9 cellular contexts compared by ENCODE assay signal in genomic region chr16:81738831-81739496, GRCh38. TPM values are rescaled to one million over a fixed set of nuclear protein-coding genes. Genes with fewer than 3 reads are reported as not detected.
DNase-seq lines count a peak whose midpoint lies in the region; ATAC-seq and TF ChIP-seq lines count a peak whose summit lies in the region.
"Had no signal": no experiment of that assay in that cellular context is flagged by ENCODE, and none has a peak within 500 bp of the region (broad histone marks: within the 10 kb centered on the region; RNA-seq: fewer than 3 reads in every experiment).

No MANE protein-coding gene starts in this region.

- intact Hi-C loops in left ventricle myocardium inferior (cut with micrococcal nuclease), result loop anchor here (10.0 kb wide), 2 partner anchors 534 to 704 kb away; partner anchors contain the start of gene ATMIN

- H3K4me1 Mint-ChIP-seq in endothelial cell (ENCODE audit: unreplicated experiment), result peaks cover 13% of the 10 kb centered on the region

- no peaks in the 10 kb centered on the region for H3K36me3 Mint-ChIP-seq in endothelial cell (ENCODE audit: low read depth, unreplicated experiment)

- no peaks in the 10 kb centered on the region for H3K9me3 Mint-ChIP-seq in endothelial cell (ENCODE audit: unreplicated experiment)

- no peak for TF ChIP-seq EP300 in upper lobe of left lung (IDR thresholded peaks at IDR 0.05)

- H3K9me3 ChIP-seq in left ventricle myocardium inferior (replicated peaks) (no peaks in the 10 kb centered on the region), upper lobe of left lung (no peaks in the 10 kb centered on the region)

- no peaks in the 10 kb centered on the region for H3K27me3 Mint-ChIP-seq in endothelial cell (ENCODE audit: unreplicated experiment)

- H3K27ac ChIP-seq in left ventricle myocardium inferior (replicated peaks), result no peak overlapping the region
- peak overlapping the region in 3 of 4 donors; percentile 11 to 80 (median 61) for H3K27ac ChIP-seq in upper lobe of left lung
- H3K27ac ChIP-seq: 22Rv1 had no signal

- H3K36me3 ChIP-seq in left ventricle myocardium inferior (no peaks in the 10 kb centered on the region), upper lobe of left lung (no peaks in the 10 kb centered on the region)

- H3K4me1 ChIP-seq in left ventricle myocardium inferior (peaks cover 10% of the 10 kb centered on the region), upper lobe of left lung (peaks cover 6 to 15% (median 11%) of the 10 kb centered on the region in 4 donors)

- H3K27ac Mint-ChIP-seq in endothelial cell (ENCODE audit: unreplicated experiment), result no peak overlapping the region

- no peak for TF ChIP-seq POLR2A in upper lobe of left lung (IDR thresholded peaks at IDR 0.05)

- peak; percentile 68 to 76 for ATAC-seq in upper lobe of left lung (ENCODE audit: low FRiP score in 2 of 2)
- ATAC-seq in GM18498 (IDR thresholded peaks at IDR 0.05; ENCODE audit: unreplicated experiment), result no peak

- DNase-seq in DMS 273 (lab: John Stamatoyannopoulos, UW; ENCODE audit: unreplicated experiment), result peak; percentile 50
- DNase-seq in DMS 273 treated with DMSO at 0.1 percent for 48 hours (lab: John Stamatoyannopoulos, UW), result no peak
- peak; percentile 96 for DNase-seq in NOMO-1 treated with dmso at 0.1 percent for 144 hours (lab: John Stamatoyannopoulos, UW; ENCODE audit: unreplicated experiment)
- DNase-seq in left ventricle myocardium inferior, result peak; percentile 53
- peak; percentile 79 to 84 for DNase-seq in upper lobe of left lung
- DNase-seq in NCI-H2029 (lab: John Stamatoyannopoulos, UW), result no peak
- DNase-seq in endothelial cell (ENCODE audit: low spot score), result no peak

- no peak for TF ChIP-seq CTCF in left ventricle myocardium inferior (IDR thresholded peaks at IDR 0.05; ENCODE audit: borderline replicate concordance)
- no peak for TF ChIP-seq CTCF in upper lobe of left lung (IDR thresholded peaks at IDR 0.05)
- TF ChIP-seq CTCF in endothelial cell (IDR thresholded peaks at IDR 0.05; ENCODE audit: unreplicated experiment), result no peak

- H3K4me3 Mint-ChIP-seq in endothelial cell (ENCODE audit: unreplicated experiment), result no peak overlapping the region

- 64 to 72% methylated on average over 10 to 13 of the region's 18 CpGs for WGBS in upper lobe of left lung, 2 donors

- H3K27me3 ChIP-seq in left ventricle myocardium inferior (ENCODE audit: low read depth) (no peaks in the 10 kb centered on the region), upper lobe of left lung (no peaks in the 10 kb centered on the region)

- no peak overlapping the region for H3K4me3 ChIP-seq in left ventricle myocardium inferior
- H3K4me3 ChIP-seq in upper lobe of left lung, result no peak overlapping the region

RNA-seq across cellular contexts. Expression of gene PLCG2, which starts 40.1 kb away (rescaled TPM):
- total RNA-seq in left ventricle myocardium inferior, result 5.6 TPM
- total RNA-seq in upper lobe of left lung, result 10 to 100 TPM; 13.8 to 85.9 (median 35.1) TPM
- total RNA-seq in endothelial cell (ENCODE audit: unreplicated experiment), result 103 TPM

Comparison
In these comparisons a context has a peak if more than half of its experiments do, and no peak if none do; other contexts are left out.
1. DNase-seq: peak in DMS 273 (single experiment), NOMO-1 treated with dmso at 0.1 percent for 144 hours (single experiment), left ventricle myocardium inferior (single experiment) and upper lobe of left lung (2 of 2); none in DMS 273 treated with DMSO at 0.1 percent for 48 hours (single experiment), NCI-H2029 (single experiment) and endothelial cell (single experiment).